Comparison of ENCODE assay signal across 8 cellular contexts in genomic region chr2:127749537-127749936, GRCh38. TPM values are rescaled to one million over a fixed set of nuclear protein-coding genes. Genes with fewer than 3 reads are reported as not detected.
DNase-seq lines count a peak whose midpoint lies in the region; ATAC-seq and TF ChIP-seq lines count a peak whose summit lies in the region.
"Not testable (repeated sequence)": the region's sequence is repeated elsewhere in the genome, so short reads cannot be mapped to it uniquely, and the experiment has no call there.

No MANE protein-coding gene starts in this region.

- not testable (repeated sequence) for H2AFZ ChIP-seq in mesenchymal stem cell (ENCODE audit: low read depth, low read length)

- not testable (repeated sequence) for H4K91ac ChIP-seq in mesenchymal stem cell (ENCODE audit: low read length)

- ATAC-seq in GM18873 (IDR thresholded peaks at IDR 0.05; ENCODE audit: low FRiP score, unreplicated experiment) (peak; percentile 97), GM21528 (IDR thresholded peaks at IDR 0.05; ENCODE audit: low FRiP score, unreplicated experiment) (peak; percentile 96), HG03025 (IDR thresholded peaks at IDR 0.05; ENCODE audit: low FRiP score, unreplicated experiment) (peak; percentile 98), SK-N-SH treated with all-trans-retinoic acid at 6 μM for 48 hours (peak; percentile 58)

- H3K18ac ChIP-seq in mesenchymal stem cell (ENCODE audit: low read depth in 1 of 2, low read length in 2 of 2) = not testable (repeated sequence)

- not testable (repeated sequence) for H2BK5ac ChIP-seq in mesenchymal stem cell (ENCODE audit: low read depth, low read length, poor library complexity, severe bottlenecking)

- H3K27me3 ChIP-seq in mesenchymal stem cell (ENCODE audit: control insufficient read depth in 1 of 2, insufficient read depth in 1 of 2, low read length in 2 of 2) = not testable (repeated sequence)

- H4K8ac ChIP-seq in mesenchymal stem cell (ENCODE audit: low read length) = not testable (repeated sequence)

- peaks cover 3 to 44% of the 10 kb centered on the region in 2 experiments for H3K36me3 ChIP-seq in mesenchymal stem cell (ENCODE audit: control insufficient read depth in 1 of 2, insufficient read depth in 2 of 2, low read depth in 1 of 2, low read length in 2 of 2)

- H2AK5ac ChIP-seq in mesenchymal stem cell (ENCODE audit: low read length, severe bottlenecking) = not testable (repeated sequence)

- not testable (repeated sequence) for TF ChIP-seq CTCF in cardiac fibroblast (IDR thresholded peaks at IDR 0.05; ENCODE audit: low read depth, low read length)

- H3K14ac ChIP-seq in mesenchymal stem cell (ENCODE audit: low read length in 2 of 2) = not testable (repeated sequence)

- H3K27ac ChIP-seq in mesenchymal stem cell (ENCODE audit: low read length, poor library complexity, severe bottlenecking) = not testable (repeated sequence)

- not testable (repeated sequence) for H3K23ac ChIP-seq in mesenchymal stem cell (ENCODE audit: low read length in 2 of 2)

- not testable (repeated sequence) for H2BK12ac ChIP-seq in mesenchymal stem cell (ENCODE audit: low read length in 2 of 2)

- DNase-seq in CD1c-positive myeloid dendritic cell (ENCODE audit: extremely low spot score) (peak; percentile 49), HT1080 (ENCODE audit: low read depth) (peak; percentile 71), cardiac fibroblast (ENCODE audit: low read depth in 2 of 2) (peak; percentile 70 to 85), mesenchymal stem cell (peak; percentile 25)

- H3K79me1 ChIP-seq in mesenchymal stem cell (replicated peaks; ENCODE audit: low read length, poor library complexity, severe bottlenecking) = peaks cover 20% of the 10 kb centered on the region

- H2BK15ac ChIP-seq in mesenchymal stem cell (ENCODE audit: low read depth, poor library complexity, severe bottlenecking) = not testable (repeated sequence)

- H2BK120ac ChIP-seq in mesenchymal stem cell (ENCODE audit: low read depth, low read length) = not testable (repeated sequence)

- not testable (repeated sequence) for H3K9ac ChIP-seq in mesenchymal stem cell (ENCODE audit: low read length)

- 85% methylated on average over 4 of the region's 5 CpGs for WGBS in mesenchymal stem cell

- not testable (repeated sequence) for H3K4me3 ChIP-seq in cardiac fibroblast (replicated peaks in 1 of 2; ENCODE audit: low read depth in 2 of 2, low read length in 2 of 2); mesenchymal stem cell (ENCODE audit: insufficient read depth in 1 of 2, low read depth in 1 of 2, low read length in 2 of 2)

- H3K4me1 ChIP-seq in mesenchymal stem cell (ENCODE audit: control insufficient read depth, insufficient read depth, low read depth, low read length) = not testable (repeated sequence)

- H3K9me3 ChIP-seq in mesenchymal stem cell (ENCODE audit: control insufficient read depth, low read length) = not testable (repeated sequence)

- not testable (repeated sequence) for H3K4ac ChIP-seq in mesenchymal stem cell (ENCODE audit: low read depth in 1 of 2, low read length in 2 of 2)

- not testable (repeated sequence) for H3K4me2 ChIP-seq in mesenchymal stem cell (ENCODE audit: low read length, poor library complexity, severe bottlenecking)

RNA-seq across cellular contexts. Expression of gene SFT2D3, which starts 48.2 kb away (rescaled TPM):
- total RNA-seq in HT1080 (2014; rRNA removed; shearing (Covaris generic)) = 3.6 and 4.7 TPM in 2 replicates
- 5.6 TPM in 2 replicates for polyA plus RNA-seq in HT1080 (2015; cell fraction: cytosol; rRNA removed)
- polyA plus RNA-seq in HT1080 (2015; cell fraction: nucleus; rRNA removed) = 4.1 and 4.3 TPM in 2 replicates
- polyA plus RNA-seq in mesenchymal stem cell (2013, experiment 1 of 2) = 4.5 TPM
- 4.7 TPM for polyA plus RNA-seq in mesenchymal stem cell (2013, experiment 2 of 2)

Comparison
In these comparisons a context has a peak if more than half of its experiments do, and no peak if none do; other contexts are left out.
1. DNase-seq: peak in every context shown above with its lines; median percentile 78 in cardiac fibroblast; 71 in HT1080; 49 in CD1c-positive myeloid dendritic cell; 25 in mesenchymal stem cell.